23 cellular contexts compared by ENCODE assay signal in genomic region chr4:46432923-46433322, GRCh38. TPM values are rescaled to one million over a fixed set of nuclear protein-coding genes. Genes with fewer than 3 reads are reported as not detected.
DNase-seq lines count a peak whose midpoint lies in the region; FAIRE-seq and TF ChIP-seq lines count a peak whose summit lies in the region.
"Had no signal": no experiment of that assay in that cellular context is flagged by ENCODE, and none has a peak within 500 bp of the region (broad histone marks: within the 10 kb centered on the region; RNA-seq: fewer than 3 reads in every experiment).

No MANE protein-coding gene starts in this region.

- no peak for TF ChIP-seq POLR2A in thyroid gland (IDR thresholded peaks at IDR 0.05)
- TF ChIP-seq POLR2A in GM12891 (IDR thresholded peaks at IDR 0.05; ENCODE audit: low read depth, low read length): no peak

- intact Hi-C loops in thyroid gland (cut with DNase I): no loop called here

- no peaks in the 10 kb centered on the region for H3K4me1 ChIP-seq in thyroid gland
- H3K4me1 ChIP-seq: esophagus squamous epithelium, HAP-1, right atrium auricular region, tibial nerve had no signal

- no peaks in the 10 kb centered on the region for H3K9me3 ChIP-seq in thyroid gland
- H3K9me3 ChIP-seq: esophagus squamous epithelium, HAP-1, right atrium auricular region, tibial nerve had no signal

- no peak for FAIRE-seq in GM12891 (lab: Jason Lieb, UNC)
- FAIRE-seq: K562 had no signal

- 74 to 77% methylated on average over 1 of the region's 1 CpG for WGBS in thyroid gland, 2 donors

- no peak overlapping the region for H3K4me3 ChIP-seq in thyroid gland (replicated peaks in 1 of 3)
- H3K4me3 ChIP-seq: esophagus squamous epithelium, HAP-1, K562, right atrium auricular region, tibial nerve had no signal

- H3K27me3 ChIP-seq in thyroid gland: no peaks in the 10 kb centered on the region
- H3K27me3 ChIP-seq: esophagus squamous epithelium, right atrium auricular region, tibial nerve had no signal

- H3K36me3 ChIP-seq in thyroid gland: no peaks in the 10 kb centered on the region
- H3K36me3 ChIP-seq: esophagus squamous epithelium, HAP-1, right atrium auricular region, tibial nerve had no signal

- DNase-seq in COLO668 (lab: John Stamatoyannopoulos, UW; ENCODE audit: unreplicated experiment): peak; percentile 5
- peak; percentile 2 for DNase-seq in RPMI7951 (ENCODE audit: low read depth)
- peak; percentile 6 for DNase-seq in fibroblast of gingiva (ENCODE audit: low read depth)
- peak; percentile 4 for DNase-seq in pons (ENCODE audit: low spot score)
- DNase-seq in RPMI8226: no peak
- no peak for DNase-seq in thyroid gland
- DNase-seq in GM12891 (ENCODE audit: insufficient read length, low spot score): no peak
- no peak for DNase-seq in NCI-H2029 treated with DMSO at 0.1 percent for 48 hours (lab: John Stamatoyannopoulos, UW)
- DNase-seq: activated CD4-positive, CD25-positive, alpha-beta regulatory T cell; activated T-cell treated with anti-CD3 and anti-CD28 coated beads, Interleukin-2, amount 50 U/mL, for 72 hours; central memory CD4-positive, alpha-beta T cell; effector CD8-positive, alpha-beta T cell; esophagus squamous epithelium; kidney glomerular epithelial cell; MV-4-11; NCI-H2081; NCI-H524 treated with DMSO at 0.1 percent for 48 hours; stimulated activated CD4-positive, alpha-beta T cell treated with anti-CD3 and anti-CD28 coated beads, Interleukin-15, amount 100 ng/mL, for 24 hours had no signal

- H3K27ac ChIP-seq in thyroid gland: no peak overlapping the region
- H3K27ac ChIP-seq: esophagus squamous epithelium, HL-60, right atrium auricular region, tibial nerve had no signal

- no peak for TF ChIP-seq CTCF in thyroid gland (IDR thresholded peaks at IDR 0.05)

TF ChIP-seq in GM12891, 5 proteins besides CTCF, POLR2A, EP300 and RAD21:
- TF ChIP-seq POU2F2 (IDR thresholded peaks at IDR 0.05; ENCODE audit: low read depth, low read length) (no peak), PAX5 (IDR thresholded peaks at IDR 0.05; ENCODE audit: insufficient read depth, low read length, severe bottlenecking) (no peak), POLR2AphosphoS5 (IDR thresholded peaks at IDR 0.05; ENCODE audit: low read depth, low read length) (no peak)
TF ChIP-seq in GM12891: peak in this region for 0.

RNA-seq across cellular contexts. Expression of gene GABRA2, which starts 43.0 kb away (rescaled TPM):
- under 0.01 TPM in 1 of 2 replicates, not detected in the other for total RNA-seq in RPMI7951 (2014; rRNA removed; shearing (Covaris generic))
- total RNA-seq in thyroid gland: under 1 TPM in 2 of 4 donors, not detected in 2; 0.13 to 0.46 TPM
- not detected for polyA plus RNA-seq in GM12891 (2012; ENCODE audit: low read depth, missing spikeins)
- total RNA-seq: activated T-cell treated with anti-CD3 and anti-CD28 coated beads, Interleukin-2, amount 50 U/mL, for 72 hours had no signal

Comparison
In these comparisons a context has a peak if more than half of its experiments do, and no peak if none do; other contexts are left out.
1. DNase-seq: peak in COLO668 (single experiment), RPMI7951 (single experiment), fibroblast of gingiva (single experiment) and pons (single experiment); none in RPMI8226 (single experiment), thyroid gland (0 of 2), GM12891 (single experiment) and NCI-H2029 treated with DMSO at 0.1 percent for 48 hours (single experiment).